Comparison of ENCODE assay signal across 1 cellular context in the genomic region with DNA sequence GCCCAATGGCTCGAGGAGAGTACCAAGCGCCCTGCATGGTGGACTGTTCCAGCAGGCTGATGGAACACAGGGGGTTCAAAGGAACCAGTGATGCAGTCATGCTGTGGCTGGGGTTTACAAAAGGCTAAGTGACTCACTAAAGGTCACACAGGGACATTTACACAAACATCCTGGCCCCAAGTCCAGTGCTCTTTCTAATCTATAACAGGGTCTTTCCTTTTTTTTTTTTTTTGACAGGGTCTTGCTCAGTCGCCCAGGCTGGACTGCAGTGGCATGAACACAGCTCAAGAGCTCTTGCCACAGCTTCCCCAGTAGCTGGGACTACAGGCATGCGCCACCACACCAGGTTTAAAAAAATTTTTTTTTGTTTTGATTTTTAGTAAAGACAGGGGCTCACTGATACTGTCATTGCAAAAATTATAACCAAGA.
TF ChIP-seq lines count a peak whose summit lies in the region.

No MANE protein-coding gene starts in this region.

TF ChIP-seq in HepG2, 621 proteins besides CTCF, POLR2A, EP300 and RAD21 (continued from another document and continues in another):
- TF ChIP-seq, protein P1, sequence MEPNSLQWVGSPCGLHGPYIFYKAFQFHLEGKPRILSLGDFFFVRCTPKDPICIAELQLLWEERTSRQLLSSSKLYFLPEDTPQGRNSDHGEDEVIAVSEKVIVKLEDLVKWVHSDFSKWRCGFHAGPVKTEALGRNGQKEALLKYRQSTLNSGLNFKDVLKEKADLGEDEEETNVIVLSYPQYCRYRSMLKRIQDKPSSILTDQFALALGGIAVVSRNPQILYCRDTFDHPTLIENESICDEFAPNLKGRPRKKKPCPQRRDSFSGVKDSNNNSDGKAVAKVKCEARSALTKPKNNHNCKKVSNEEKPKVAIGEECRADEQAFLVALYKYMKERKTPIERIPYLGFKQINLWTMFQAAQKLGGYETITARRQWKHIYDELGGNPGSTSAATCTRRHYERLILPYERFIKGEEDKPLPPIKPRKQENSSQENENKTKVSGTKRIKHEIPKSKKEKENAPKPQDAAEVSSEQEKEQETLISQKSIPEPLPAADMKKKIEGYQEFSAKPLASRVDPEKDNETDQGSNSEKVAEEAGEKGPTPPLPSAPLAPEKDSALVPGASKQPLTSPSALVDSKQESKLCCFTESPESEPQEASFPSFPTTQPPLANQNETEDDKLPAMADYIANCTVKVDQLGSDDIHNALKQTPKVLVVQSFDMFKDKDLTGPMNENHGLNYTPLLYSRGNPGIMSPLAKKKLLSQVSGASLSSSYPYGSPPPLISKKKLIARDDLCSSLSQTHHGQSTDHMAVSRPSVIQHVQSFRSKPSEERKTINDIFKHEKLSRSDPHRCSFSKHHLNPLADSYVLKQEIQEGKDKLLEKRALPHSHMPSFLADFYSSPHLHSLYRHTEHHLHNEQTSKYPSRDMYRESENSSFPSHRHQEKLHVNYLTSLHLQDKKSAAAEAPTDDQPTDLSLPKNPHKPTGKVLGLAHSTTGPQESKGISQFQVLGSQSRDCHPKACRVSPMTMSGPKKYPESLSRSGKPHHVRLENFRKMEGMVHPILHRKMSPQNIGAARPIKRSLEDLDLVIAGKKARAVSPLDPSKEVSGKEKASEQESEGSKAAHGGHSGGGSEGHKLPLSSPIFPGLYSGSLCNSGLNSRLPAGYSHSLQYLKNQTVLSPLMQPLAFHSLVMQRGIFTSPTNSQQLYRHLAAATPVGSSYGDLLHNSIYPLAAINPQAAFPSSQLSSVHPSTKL (CRISPR knock-in tag; IDR thresholded peaks at IDR 0.05), result peak; percentile 88
- TF ChIP-seq MAF1 (CRISPR knock-in tag; IDR thresholded peaks at IDR 0.05; ENCODE audit: borderline replicate concordance), result no peak
- TF ChIP-seq REXO4 (CRISPR knock-in tag; IDR thresholded peaks at IDR 0.05; ENCODE audit: borderline replicate concordance), result no peak
- TF ChIP-seq, protein P2, sequence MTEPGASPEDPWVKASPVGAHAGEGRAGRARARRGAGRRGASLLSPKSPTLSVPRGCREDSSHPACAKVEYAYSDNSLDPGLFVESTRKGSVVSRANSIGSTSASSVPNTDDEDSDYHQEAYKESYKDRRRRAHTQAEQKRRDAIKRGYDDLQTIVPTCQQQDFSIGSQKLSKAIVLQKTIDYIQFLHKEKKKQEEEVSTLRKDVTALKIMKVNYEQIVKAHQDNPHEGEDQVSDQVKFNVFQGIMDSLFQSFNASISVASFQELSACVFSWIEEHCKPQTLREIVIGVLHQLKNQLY (CRISPR knock-in tag; IDR thresholded peaks at IDR 0.05), result peak; percentile 71; the same call in 1 of the 2 replicates
- no peak for TF ChIP-seq TMF1 (CRISPR knock-in tag; IDR thresholded peaks at IDR 0.05; ENCODE audit: low read depth)
- no peak for TF ChIP-seq ZNF549 (CRISPR knock-in tag; IDR thresholded peaks at IDR 0.05)
- no peak for TF ChIP-seq SP4 (CRISPR knock-in tag; IDR thresholded peaks at IDR 0.05)
- peak; percentile 67; the same call in 1 of the 2 replicates for TF ChIP-seq HMG20A (CRISPR knock-in tag; IDR thresholded peaks at IDR 0.05; ENCODE audit: borderline replicate concordance)
- TF ChIP-seq ZNF441 (CRISPR knock-in tag; IDR thresholded peaks at IDR 0.05; ENCODE audit: borderline replicate concordance), result no peak
- no peak; the same call in 1 of the 2 replicates for TF ChIP-seq ZNF878 (CRISPR knock-in tag; IDR thresholded peaks at IDR 0.05)
- TF ChIP-seq RXRA (CRISPR knock-in tag; IDR thresholded peaks at IDR 0.05), result peak; percentile 97
- 0 out of 2 replicates have a peak, but pooled peaks have one; percentile 13 for TF ChIP-seq ELF1 (CRISPR knock-in tag; IDR thresholded peaks at IDR 0.05)
- TF ChIP-seq ZNF598 (CRISPR knock-in tag; IDR thresholded peaks at IDR 0.05; ENCODE audit: borderline replicate concordance), result no peak
- 0 out of 4 replicates have a peak, but pooled peaks of 1 of the 2 experiments have one; percentile 42 for TF ChIP-seq KLF16 (CRISPR knock-in tag; IDR thresholded peaks at IDR 0.05)
- TF ChIP-seq SIX4 (CRISPR knock-in tag; IDR thresholded peaks at IDR 0.05), result no peak
- no peak for TF ChIP-seq ZNF83 (CRISPR knock-in tag; IDR thresholded peaks at IDR 0.05; ENCODE audit: borderline replicate concordance)
- no peak for TF ChIP-seq KDM6A (CRISPR knock-in tag; IDR thresholded peaks at IDR 0.05; ENCODE audit: low read depth)
- TF ChIP-seq SMARCE1 (IDR thresholded peaks at IDR 0.05; ENCODE audit: borderline replicate concordance), result no peak
- no peak for TF ChIP-seq ZSCAN21 (CRISPR knock-in tag; IDR thresholded peaks at IDR 0.05; ENCODE audit: borderline replicate concordance)
- TF ChIP-seq ZNF354B (CRISPR knock-in tag; IDR thresholded peaks at IDR 0.05), result no peak
- TF ChIP-seq TCF7 (IDR thresholded peaks at IDR 0.05; ENCODE audit: low read depth), result peak; percentile 72; the same call in 1 of the 2 replicates
- no peak for TF ChIP-seq HCFC1 (IDR thresholded peaks at IDR 0.05; ENCODE audit: low read depth, low read length)
- no peak for TF ChIP-seq SUZ12 (IDR thresholded peaks at IDR 0.05; ENCODE audit: low read depth, low read length)
- TF ChIP-seq, protein P3, sequence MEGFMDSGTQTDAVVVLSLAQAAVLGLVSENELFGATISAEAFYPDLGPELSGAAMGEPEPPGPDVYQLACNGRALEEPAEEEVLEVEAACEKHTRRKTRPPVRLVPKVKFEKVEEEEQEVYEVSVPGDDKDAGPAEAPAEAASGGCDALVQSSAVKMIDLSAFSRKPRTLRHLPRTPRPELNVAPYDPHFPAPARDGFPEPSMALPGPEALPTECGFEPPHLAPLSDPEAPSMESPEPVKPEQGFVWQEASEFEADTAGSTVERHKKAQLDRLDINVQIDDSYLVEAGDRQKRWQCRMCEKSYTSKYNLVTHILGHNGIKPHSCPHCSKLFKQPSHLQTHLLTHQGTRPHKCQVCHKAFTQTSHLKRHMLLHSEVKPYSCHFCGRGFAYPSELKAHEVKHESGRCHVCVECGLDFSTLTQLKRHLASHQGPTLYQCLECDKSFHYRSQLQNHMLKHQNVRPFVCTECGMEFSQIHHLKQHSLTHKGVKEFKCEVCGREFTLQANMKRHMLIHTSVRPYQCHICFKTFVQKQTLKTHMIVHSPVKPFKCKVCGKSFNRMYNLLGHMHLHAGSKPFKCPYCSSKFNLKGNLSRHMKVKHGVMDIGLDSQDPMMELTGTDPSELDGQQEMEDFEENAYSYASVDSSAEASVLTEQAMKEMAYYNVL (CRISPR knock-in tag; IDR thresholded peaks at IDR 0.05; ENCODE audit: borderline replicate concordance), result 0 out of 2 replicates have a peak, but pooled peaks have one; percentile 59
- peak; percentile 39; the same call in 1 of the 2 replicates for TF ChIP-seq ZBTB7A (CRISPR knock-in tag; IDR thresholded peaks at IDR 0.05)
- peak; percentile 64 for TF ChIP-seq THAP11 (CRISPR knock-in tag; IDR thresholded peaks at IDR 0.05)
- no peak for TF ChIP-seq ZNF333 (CRISPR knock-in tag; IDR thresholded peaks at IDR 0.05; ENCODE audit: borderline replicate concordance)
- TF ChIP-seq ZNF343 (CRISPR knock-in tag; IDR thresholded peaks at IDR 0.05), result no peak
- TF ChIP-seq KAT2B (IDR thresholded peaks at IDR 0.05; ENCODE audit: borderline replicate concordance, low read depth, low read length), result no peak
- no peak for TF ChIP-seq NCOA1 (CRISPR knock-in tag; IDR thresholded peaks at IDR 0.05)
- TF ChIP-seq, protein P4, sequence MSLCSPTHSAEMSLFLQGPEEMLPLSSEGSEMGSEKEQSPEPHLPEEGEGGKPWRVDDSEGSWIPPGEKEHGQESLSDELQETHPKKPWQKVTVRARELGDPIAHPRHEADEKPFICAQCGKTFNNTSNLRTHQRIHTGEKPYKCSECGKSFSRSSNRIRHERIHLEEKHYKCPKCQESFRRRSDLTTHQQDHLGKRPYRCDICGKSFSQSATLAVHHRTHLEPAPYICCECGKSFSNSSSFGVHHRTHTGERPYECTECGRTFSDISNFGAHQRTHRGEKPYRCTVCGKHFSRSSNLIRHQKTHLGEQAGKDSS (CRISPR knock-in tag; IDR thresholded peaks at IDR 0.05; ENCODE audit: borderline replicate concordance, low read depth), result peak; percentile 99
- TF ChIP-seq ZSCAN22 (CRISPR knock-in tag; IDR thresholded peaks at IDR 0.05), result no peak
- TF ChIP-seq, protein P5, sequence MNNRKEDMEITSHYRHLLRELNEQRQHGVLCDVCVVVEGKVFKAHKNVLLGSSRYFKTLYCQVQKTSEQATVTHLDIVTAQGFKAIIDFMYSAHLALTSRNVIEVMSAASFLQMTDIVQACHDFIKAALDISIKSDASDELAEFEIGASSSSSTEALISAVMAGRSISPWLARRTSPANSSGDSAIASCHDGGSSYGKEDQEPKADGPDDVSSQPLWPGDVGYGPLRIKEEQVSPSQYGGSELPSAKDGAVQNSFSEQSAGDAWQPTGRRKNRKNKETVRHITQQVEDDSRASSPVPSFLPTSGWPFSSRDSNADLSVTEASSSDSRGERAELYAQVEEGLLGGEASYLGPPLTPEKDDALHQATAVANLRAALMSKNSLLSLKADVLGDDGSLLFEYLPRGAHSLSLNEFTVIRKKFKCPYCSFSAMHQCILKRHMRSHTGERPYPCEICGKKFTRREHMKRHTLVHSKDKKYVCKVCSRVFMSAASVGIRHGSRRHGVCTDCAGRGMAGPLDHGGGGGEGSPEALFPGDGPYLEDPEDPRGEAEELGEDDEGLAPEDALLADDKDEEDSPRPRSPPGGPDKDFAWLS (CRISPR knock-in tag; IDR thresholded peaks at IDR 0.05; ENCODE audit: borderline replicate concordance), result no peak
- TF ChIP-seq ZNF672 (CRISPR knock-in tag; IDR thresholded peaks at IDR 0.05), result no peak
- TF ChIP-seq U2AF2 (IDR thresholded peaks at IDR 0.05; ENCODE audit: low read depth, low read length), result no peak
- TF ChIP-seq ESRRA (CRISPR knock-in tag; IDR thresholded peaks at IDR 0.05; ENCODE audit: low read depth), result peak; percentile 72; the same call in 1 of the 2 replicates
- no peak for TF ChIP-seq ZNF550 (CRISPR knock-in tag; IDR thresholded peaks at IDR 0.05; ENCODE audit: borderline replicate concordance)
- TF ChIP-seq, protein P6, sequence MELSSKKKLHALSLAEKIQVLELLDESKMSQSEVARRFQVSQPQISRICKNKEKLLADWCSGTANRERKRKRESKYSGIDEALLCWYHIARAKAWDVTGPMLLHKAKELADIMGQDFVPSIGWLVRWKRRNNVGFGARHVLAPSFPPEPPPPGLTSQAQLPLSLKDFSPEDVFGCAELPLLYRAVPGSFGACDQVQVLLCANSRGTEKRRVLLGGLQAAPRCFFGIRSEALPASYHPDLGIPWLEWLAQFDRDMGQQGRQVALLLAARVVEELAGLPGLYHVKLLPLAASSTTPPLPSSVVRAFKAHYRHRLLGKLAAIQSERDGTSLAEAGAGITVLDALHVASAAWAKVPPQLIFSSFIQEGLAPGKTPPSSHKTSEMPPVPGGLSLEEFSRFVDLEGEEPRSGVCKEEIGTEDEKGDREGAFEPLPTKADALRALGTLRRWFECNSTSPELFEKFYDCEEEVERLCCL (CRISPR knock-in tag; IDR thresholded peaks at IDR 0.05; ENCODE audit: borderline replicate concordance), result no peak
- TF ChIP-seq, protein P7, sequence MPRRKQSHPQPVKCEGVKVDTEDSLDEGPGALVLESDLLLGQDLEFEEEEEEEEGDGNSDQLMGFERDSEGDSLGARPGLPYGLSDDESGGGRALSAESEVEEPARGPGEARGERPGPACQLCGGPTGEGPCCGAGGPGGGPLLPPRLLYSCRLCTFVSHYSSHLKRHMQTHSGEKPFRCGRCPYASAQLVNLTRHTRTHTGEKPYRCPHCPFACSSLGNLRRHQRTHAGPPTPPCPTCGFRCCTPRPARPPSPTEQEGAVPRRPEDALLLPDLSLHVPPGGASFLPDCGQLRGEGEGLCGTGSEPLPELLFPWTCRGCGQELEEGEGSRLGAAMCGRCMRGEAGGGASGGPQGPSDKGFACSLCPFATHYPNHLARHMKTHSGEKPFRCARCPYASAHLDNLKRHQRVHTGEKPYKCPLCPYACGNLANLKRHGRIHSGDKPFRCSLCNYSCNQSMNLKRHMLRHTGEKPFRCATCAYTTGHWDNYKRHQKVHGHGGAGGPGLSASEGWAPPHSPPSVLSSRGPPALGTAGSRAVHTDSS (CRISPR knock-in tag; conservative IDR thresholded peaks at IDR 0.05), result no peak
- peak; percentile 77 for TF ChIP-seq JUNB (CRISPR knock-in tag; IDR thresholded peaks at IDR 0.05; ENCODE audit: borderline replicate concordance)
- TF ChIP-seq RARA (CRISPR knock-in tag; IDR thresholded peaks at IDR 0.05), result peak; percentile 92
- no peak for TF ChIP-seq U2AF1 (optimal IDR thresholded peaks at IDR 0.05; ENCODE audit: low read depth, low read length)
- no peak for TF ChIP-seq ZNF12 (CRISPR knock-in tag; IDR thresholded peaks at IDR 0.05)
- TF ChIP-seq MZF1 (CRISPR knock-in tag; IDR thresholded peaks at IDR 0.05; ENCODE audit: borderline replicate concordance), result no peak
- TF ChIP-seq, protein P8, sequence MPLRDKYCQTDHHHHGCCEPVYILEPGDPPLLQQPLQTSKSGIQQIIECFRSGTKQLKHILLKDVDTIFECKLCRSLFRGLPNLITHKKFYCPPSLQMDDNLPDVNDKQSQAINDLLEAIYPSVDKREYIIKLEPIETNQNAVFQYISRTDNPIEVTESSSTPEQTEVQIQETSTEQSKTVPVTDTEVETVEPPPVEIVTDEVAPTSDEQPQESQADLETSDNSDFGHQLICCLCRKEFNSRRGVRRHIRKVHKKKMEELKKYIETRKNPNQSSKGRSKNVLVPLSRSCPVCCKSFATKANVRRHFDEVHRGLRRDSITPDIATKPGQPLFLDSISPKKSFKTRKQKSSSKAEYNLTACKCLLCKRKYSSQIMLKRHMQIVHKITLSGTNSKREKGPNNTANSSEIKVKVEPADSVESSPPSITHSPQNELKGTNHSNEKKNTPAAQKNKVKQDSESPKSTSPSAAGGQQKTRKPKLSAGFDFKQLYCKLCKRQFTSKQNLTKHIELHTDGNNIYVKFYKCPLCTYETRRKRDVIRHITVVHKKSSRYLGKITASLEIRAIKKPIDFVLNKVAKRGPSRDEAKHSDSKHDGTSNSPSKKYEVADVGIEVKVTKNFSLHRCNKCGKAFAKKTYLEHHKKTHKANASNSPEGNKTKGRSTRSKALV (CRISPR knock-in tag; IDR thresholded peaks at IDR 0.05), result no peak
- peak; percentile 81 for TF ChIP-seq HNF4A (CRISPR knock-in tag; IDR thresholded peaks at IDR 0.05)
- TF ChIP-seq, protein P9, sequence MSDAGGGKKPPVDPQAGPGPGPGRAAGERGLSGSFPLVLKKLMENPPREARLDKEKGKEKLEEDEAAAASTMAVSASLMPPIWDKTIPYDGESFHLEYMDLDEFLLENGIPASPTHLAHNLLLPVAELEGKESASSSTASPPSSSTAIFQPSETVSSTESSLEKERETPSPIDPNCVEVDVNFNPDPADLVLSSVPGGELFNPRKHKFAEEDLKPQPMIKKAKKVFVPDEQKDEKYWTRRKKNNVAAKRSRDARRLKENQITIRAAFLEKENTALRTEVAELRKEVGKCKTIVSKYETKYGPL (CRISPR knock-in tag; IDR thresholded peaks at IDR 0.05), result no peak
- TF ChIP-seq, protein P10, sequence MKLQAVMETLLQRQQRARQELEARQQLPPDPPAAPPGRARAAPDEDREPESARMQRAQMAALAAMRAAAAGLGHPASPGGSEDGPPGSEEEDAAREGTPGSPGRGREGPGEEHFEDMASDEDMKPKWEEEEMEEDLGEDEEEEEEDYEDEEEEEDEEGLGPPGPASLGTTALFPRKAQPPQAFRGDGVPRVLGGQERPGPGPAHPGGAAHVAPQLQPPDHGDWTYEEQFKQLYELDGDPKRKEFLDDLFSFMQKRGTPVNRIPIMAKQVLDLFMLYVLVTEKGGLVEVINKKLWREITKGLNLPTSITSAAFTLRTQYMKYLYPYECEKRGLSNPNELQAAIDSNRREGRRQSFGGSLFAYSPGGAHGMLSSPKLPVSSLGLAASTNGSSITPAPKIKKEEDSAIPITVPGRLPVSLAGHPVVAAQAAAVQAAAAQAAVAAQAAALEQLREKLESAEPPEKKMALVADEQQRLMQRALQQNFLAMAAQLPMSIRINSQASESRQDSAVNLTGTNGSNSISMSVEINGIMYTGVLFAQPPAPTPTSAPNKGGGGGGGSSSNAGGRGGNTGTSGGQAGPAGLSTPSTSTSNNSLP (IDR thresholded peaks at IDR 0.05; ENCODE audit: low read depth, low read length), result no peak
- no peak for TF ChIP-seq SRSF4 (IDR thresholded peaks at IDR 0.05; ENCODE audit: low read depth, low read length, poor library complexity, severe bottlenecking)
- no peak for TF ChIP-seq ZNF749 (CRISPR knock-in tag; IDR thresholded peaks at IDR 0.05; ENCODE audit: borderline replicate concordance)
